Comparison of ENCODE assay signal across 17 cellular contexts in genomic region chr4:23855912-23856605, GRCh38. TPM values are rescaled to one million over a fixed set of nuclear protein-coding genes. Genes with fewer than 3 reads are reported as not detected.
DNase-seq lines count a peak whose midpoint lies in the region; ATAC-seq and TF ChIP-seq lines count a peak whose summit lies in the region.
"Had no signal": no experiment of that assay in that cellular context is flagged by ENCODE, and none has a peak within 500 bp of the region (broad histone marks: within the 10 kb centered on the region; RNA-seq: fewer than 3 reads in every experiment).

No MANE protein-coding gene starts in this region.

- no peak for TF ChIP-seq POLR2A in gastrocnemius medialis (IDR thresholded peaks at IDR 0.05)

- peaks cover 3% of the 10 kb centered on the region for H3K4me1 ChIP-seq in fibroblast of lung (ENCODE audit: control insufficient read depth, extremely low read depth, insufficient read depth, low read length)
- H3K4me1 ChIP-seq in gastrocnemius medialis: peaks cover 73 to 80% of the 10 kb centered on the region in 2 donors

- H3K27me3 ChIP-seq in fibroblast of lung (ENCODE audit: control insufficient read depth, insufficient read depth, low read length): no peaks in the 10 kb centered on the region
- no peaks in the 10 kb centered on the region for H3K27me3 ChIP-seq in gastrocnemius medialis

- H3K9me3 ChIP-seq in fibroblast of lung (ENCODE audit: control insufficient read depth, insufficient read depth, low read depth, low read length): no peaks in the 10 kb centered on the region
- H3K9me3 ChIP-seq in gastrocnemius medialis: no peaks in the 10 kb centered on the region
- H3K9me3 ChIP-seq: lower lobe of right lung had no signal

- TF ChIP-seq CTCF in fibroblast of lung (conservative IDR thresholded peaks at IDR 0.05 in 1 of 2, IDR thresholded peaks at IDR 0.05 in 1 of 2; ENCODE audit: low read depth in 1 of 2, low read length in 2 of 2) (no peak), gastrocnemius medialis (IDR thresholded peaks at IDR 0.05 in 4 of 5, conservative IDR thresholded peaks at IDR 0.05 in 1 of 5) (no peak)

- H3K27ac ChIP-seq in fibroblast of lung (ENCODE audit: insufficient read depth, low read length) (no peak overlapping the region), gastrocnemius medialis (peak overlapping the region; percentile 57 to 71 (median 63))
- H3K27ac ChIP-seq: lower lobe of right lung had no signal

- no peak overlapping the region for H3K9ac ChIP-seq in fibroblast of lung (ENCODE audit: insufficient read depth, low read length)

- H4K20me1 ChIP-seq in fibroblast of lung (ENCODE audit: control insufficient read depth, extremely low read depth, insufficient read depth, low read length): no peaks in the 10 kb centered on the region

- no peak for ATAC-seq in gastrocnemius medialis
- ATAC-seq: esophagus mucosa; natural killer cell treated with Interleukin-12 subunit alpha and Interleukin-12 subunit beta and Interleukin-15 and Interleukin-18, amount 100 ng/mL, for 72 hours had no signal

- no peak overlapping the region for H3K4me3 ChIP-seq in fibroblast of lung (replicated peaks in 1 of 4; ENCODE audit: control extremely low read depth in 1 of 4, insufficient read depth in 1 of 4, low read depth in 3 of 4, low read length in 4 of 4)
- H3K4me3 ChIP-seq in gastrocnemius medialis: no peak overlapping the region
- H3K4me3 ChIP-seq: lower lobe of right lung had no signal

- no peak overlapping the region for H3K4me2 ChIP-seq in fibroblast of lung (ENCODE audit: extremely low read depth, insufficient read depth, low read length)

- in situ Hi-C loops in SK-MEL-5 (cut with HindIII; ENCODE audit: low pct_unique_long_range_greater_than_20kb, low sequenced_read_pairs): no loop called here
- in situ Hi-C loops in gastrocnemius medialis (cut with MboI; ENCODE audit: low sequenced_read_pairs in 4 of 4): no loop called here

- no peaks in the 10 kb centered on the region for H3K79me2 ChIP-seq in fibroblast of lung (ENCODE audit: control insufficient read depth, insufficient read depth, low read length)

- DNase-seq in H4 (ENCODE audit: low spot score) (peak; percentile 90), SK-MEL-5 (ENCODE audit: low read depth, low spot score) (peak; percentile 90), fibroblast of lung (ENCODE audit: low read depth in 2 of 2) (peak; percentile 79), gastrocnemius medialis (no peak), OCI-M2 (lab: John Stamatoyannopoulos, UW; ENCODE audit: unreplicated experiment) (no peak), NCI-H146 treated with DMSO at 0.1 percent for 48 hours (lab: John Stamatoyannopoulos, UW; ENCODE audit: unreplicated experiment) (no peak), GF-D8 (lab: John Stamatoyannopoulos, UW) (no peak)
- DNase-seq: activated CD8-positive, alpha-beta memory T cell treated with anti-CD3 and anti-CD28 coated beads for 24 hours; dermis blood vessel endothelial cell; DND-41; NCI-H2029; NCI-H524; OCI-M1; stimulated activated CD4-positive, alpha-beta T cell treated with anti-CD3 and anti-CD28 coated beads, Interleukin-2, amount 100 ng/mL, for 24 hours had no signal

- intact Hi-C loops in gastrocnemius medialis (cut with DNase I; ENCODE audit: low total_unique reads): no loop called here

- no peaks in the 10 kb centered on the region for H3K36me3 ChIP-seq in fibroblast of lung (ENCODE audit: control insufficient read depth, insufficient read depth, low read length)
- no peaks in the 10 kb centered on the region for H3K36me3 ChIP-seq in gastrocnemius medialis
- H3K36me3 ChIP-seq: lower lobe of right lung had no signal

- H2AFZ ChIP-seq in fibroblast of lung (ENCODE audit: low read length): no peak overlapping the region

RNA-seq across cellular contexts. Expression of gene PPARGC1A, which starts 33.8 kb away (rescaled TPM):
- total RNA-seq in H4 (2014; rRNA removed; shearing (Covaris generic)): 0.94 and 2.4 TPM in 2 replicates
- total RNA-seq in SK-MEL-5 (2014; rRNA removed; shearing (Covaris generic)): 88.7 and 101 TPM in 2 replicates
- polyA plus RNA-seq in SK-MEL-5 (2015; cell fraction: cytosol; rRNA removed): 27.5 and 33.8 TPM in 2 replicates
- 37.1 and 42.3 TPM in 2 replicates for polyA plus RNA-seq in SK-MEL-5 (2015; cell fraction: nucleus; rRNA removed)
- total RNA-seq in fibroblast of lung (4.4 and 6.9 TPM in 2 replicates), gastrocnemius medialis (10 to 100 TPM; 30.6 to 68.9 (median 52.3) TPM)
- 0.56 and 1.3 TPM in 2 replicates for polyA plus RNA-seq in fibroblast of lung
- polyA plus RNA-seq in fibroblast of lung (2012): 0.29 and 0.33 TPM in 2 replicates
- 0.11 and 2.3 TPM in 2 replicates for polyA minus RNA-seq in fibroblast of lung (ENCODE audit: low replicate concordance)
- total RNA-seq: natural killer cell treated with Interleukin-12 subunit alpha and Interleukin-12 subunit beta and Interleukin-15 and Interleukin-18, amount 100 ng/mL, for 72 hours had no signal

Comparison
In these comparisons a context has a peak if more than half of its experiments do, and no peak if none do; other contexts are left out.
1. DNase-seq: peak in H4 (single experiment), SK-MEL-5 (single experiment) and fibroblast of lung (2 of 2); none in gastrocnemius medialis (0 of 2), OCI-M2 (single experiment), NCI-H146 treated with DMSO at 0.1 percent for 48 hours (single experiment) and GF-D8 (single experiment).